19 cellular contexts compared by ENCODE assay signal in genomic region chr2:99112617-99113016, GRCh38. TPM values are rescaled to one million over a fixed set of nuclear protein-coding genes. Genes with fewer than 3 reads are reported as not detected.
DNase-seq lines count a peak whose midpoint lies in the region; ATAC-seq and TF ChIP-seq lines count a peak whose summit lies in the region.
"Had no signal": no experiment of that assay in that cellular context is flagged by ENCODE, and none has a peak within 500 bp of the region (broad histone marks: within the 10 kb centered on the region; RNA-seq: fewer than 3 reads in every experiment).

No MANE protein-coding gene starts in this region.

- intact Hi-C loops in dorsolateral prefrontal cortex (cut with DNase I), result no loop called here

- DNase-seq in Ammon's horn (ENCODE audit: low spot score), result peak; percentile 48
- DNase-seq in dorsolateral prefrontal cortex, result peak in 1 of 10 donors; percentile 16
- peak; percentile 7 for DNase-seq in iPS-NIHi11 (ENCODE audit: low spot score)
- peak; percentile 69 for DNase-seq in pons (ENCODE audit: low spot score)
- DNase-seq in GM19238 (ENCODE audit: insufficient read length, low spot score), result no peak
- DNase-seq in NCI-H2029 (lab: John Stamatoyannopoulos, UW), result no peak
- no peak for DNase-seq in NCI-H1417 treated with DMSO at 0.1 percent for 48 hours (lab: John Stamatoyannopoulos, UW)
- DNase-seq: AML-193, EL, Karpas-422, NCI-H1105 treated with DMSO at 0.1 percent for 48 hours, NCI-H1694, NCI-H446, NCI-H526, PC-3, Right ventricle myocardium superior had no signal

- H3K4me3 ChIP-seq in dorsolateral prefrontal cortex, result peak overlapping the region in 22 of 59 donors; percentile 1 to 46 (median 15)
- H3K4me3 ChIP-seq: GM23338 had no signal

- H3K27ac ChIP-seq in dorsolateral prefrontal cortex, result peak overlapping the region in 56 of 59 donors; percentile 4 to 93 (median 75)

- H3K27me3 ChIP-seq in dorsolateral prefrontal cortex, result no peaks in the 10 kb centered on the region

- TF ChIP-seq CTCF in dorsolateral prefrontal cortex (IDR thresholded peaks at IDR 0.05 in 54 of 56, conservative IDR thresholded peaks at IDR 0.05 in 2 of 56; ENCODE audit: low read depth in 1 of 56, partially characterized antibody in 56 of 56), result no peak

- no peak for ATAC-seq in GM18505 (IDR thresholded peaks at IDR 0.05; ENCODE audit: unreplicated experiment)
- ATAC-seq: GM23338, PC-3 had no signal

- no peak for TF ChIP-seq POLR2A in GM18505 (IDR thresholded peaks at IDR 0.05; ENCODE audit: borderline replicate concordance, extremely low read depth, insufficient read depth, insufficient read length)

RNA-seq across cellular contexts. Expression of gene C2orf15, which starts 28.9 kb away (rescaled TPM):
- total RNA-seq in dorsolateral prefrontal cortex, result 1 to 10 TPM in 118 of 120 experiments, under 1 TPM in 2; 0.81 to 5.3 (median 2.5) TPM
- total RNA-seq: SK-MEL-5 had no signal

RNA-seq across cellular contexts. Expression of gene TSGA10, which starts 42.1 kb away (rescaled TPM):
- 10 to 100 TPM; 18.6 to 47.7 (median 28.7) TPM for total RNA-seq in dorsolateral prefrontal cortex

RNA-seq across cellular contexts. Expression of gene LIPT1, which starts 42.1 kb away (rescaled TPM):
- total RNA-seq in dorsolateral prefrontal cortex, result 10 to 100 TPM in 78 of 120 experiments, 1 to 10 TPM in 42; 3.8 to 24.2 (median 11.3) TPM

Comparison
In these comparisons a context has a peak if more than half of its experiments do, and no peak if none do; other contexts are left out.
1. DNase-seq: peak in Ammon's horn (single experiment), iPS-NIHi11 (single experiment) and pons (single experiment); none in GM19238 (single experiment), NCI-H2029 (single experiment) and NCI-H1417 treated with DMSO at 0.1 percent for 48 hours (single experiment).